In the genomic region with DNA sequence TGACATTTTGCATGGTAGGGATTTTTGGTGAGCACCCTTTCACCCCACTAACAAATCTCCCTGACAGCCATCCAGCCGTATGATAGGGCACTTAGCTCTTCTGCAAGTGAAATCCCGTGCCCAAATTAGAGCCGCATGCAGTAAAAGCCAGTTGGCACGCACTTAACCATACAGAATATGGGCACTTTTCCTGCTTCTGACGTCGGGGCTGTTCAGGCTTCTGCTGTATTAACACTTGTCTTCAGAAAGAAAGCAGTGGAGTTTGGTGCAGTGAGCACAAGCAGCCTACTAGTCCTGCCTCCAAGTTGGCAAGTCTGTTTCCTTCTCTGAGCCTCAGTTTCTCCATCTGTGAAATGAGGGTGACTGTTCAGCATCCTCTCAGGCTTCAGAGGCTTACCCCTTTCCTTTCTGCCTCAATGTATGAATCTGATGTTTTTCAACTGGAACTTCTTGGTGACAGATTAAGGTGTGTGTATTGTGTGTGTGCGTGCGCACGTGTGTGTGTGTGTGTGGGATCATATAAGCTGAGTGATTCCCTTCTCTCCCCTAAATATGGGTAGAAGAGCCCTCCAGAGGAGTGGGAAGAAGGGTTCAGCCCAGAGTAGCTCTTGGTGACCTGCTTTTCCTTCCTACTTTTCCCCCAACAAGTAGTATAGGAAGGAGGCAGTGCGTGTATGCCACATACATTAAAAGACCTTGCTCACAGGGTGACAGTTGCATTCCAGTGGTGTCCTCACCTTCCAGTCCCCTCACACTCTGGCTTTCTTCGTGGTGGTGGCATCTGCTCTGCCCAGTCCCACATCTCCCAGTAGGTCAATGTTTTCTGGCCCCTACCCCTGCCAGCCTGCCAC, we compare ENCODE assay signal across 1 cellular context.
TF ChIP-seq lines count a peak whose summit lies in the region.

No MANE protein-coding gene starts in this region.

TF ChIP-seq in HCT116, 20 proteins besides CTCF, POLR2A, EP300 and RAD21:
- TF ChIP-seq ZBTB33 (IDR thresholded peaks at IDR 0.05; ENCODE audit: extremely low read depth, insufficient replicate concordance, low read length): no peak
- TF ChIP-seq SP1 (IDR thresholded peaks at IDR 0.05; ENCODE audit: low read depth): no peak
- no peak for TF ChIP-seq POLR2AphosphoS5 (IDR thresholded peaks at IDR 0.05; ENCODE audit: low read depth, low read length)
- TF ChIP-seq, protein P1, sequence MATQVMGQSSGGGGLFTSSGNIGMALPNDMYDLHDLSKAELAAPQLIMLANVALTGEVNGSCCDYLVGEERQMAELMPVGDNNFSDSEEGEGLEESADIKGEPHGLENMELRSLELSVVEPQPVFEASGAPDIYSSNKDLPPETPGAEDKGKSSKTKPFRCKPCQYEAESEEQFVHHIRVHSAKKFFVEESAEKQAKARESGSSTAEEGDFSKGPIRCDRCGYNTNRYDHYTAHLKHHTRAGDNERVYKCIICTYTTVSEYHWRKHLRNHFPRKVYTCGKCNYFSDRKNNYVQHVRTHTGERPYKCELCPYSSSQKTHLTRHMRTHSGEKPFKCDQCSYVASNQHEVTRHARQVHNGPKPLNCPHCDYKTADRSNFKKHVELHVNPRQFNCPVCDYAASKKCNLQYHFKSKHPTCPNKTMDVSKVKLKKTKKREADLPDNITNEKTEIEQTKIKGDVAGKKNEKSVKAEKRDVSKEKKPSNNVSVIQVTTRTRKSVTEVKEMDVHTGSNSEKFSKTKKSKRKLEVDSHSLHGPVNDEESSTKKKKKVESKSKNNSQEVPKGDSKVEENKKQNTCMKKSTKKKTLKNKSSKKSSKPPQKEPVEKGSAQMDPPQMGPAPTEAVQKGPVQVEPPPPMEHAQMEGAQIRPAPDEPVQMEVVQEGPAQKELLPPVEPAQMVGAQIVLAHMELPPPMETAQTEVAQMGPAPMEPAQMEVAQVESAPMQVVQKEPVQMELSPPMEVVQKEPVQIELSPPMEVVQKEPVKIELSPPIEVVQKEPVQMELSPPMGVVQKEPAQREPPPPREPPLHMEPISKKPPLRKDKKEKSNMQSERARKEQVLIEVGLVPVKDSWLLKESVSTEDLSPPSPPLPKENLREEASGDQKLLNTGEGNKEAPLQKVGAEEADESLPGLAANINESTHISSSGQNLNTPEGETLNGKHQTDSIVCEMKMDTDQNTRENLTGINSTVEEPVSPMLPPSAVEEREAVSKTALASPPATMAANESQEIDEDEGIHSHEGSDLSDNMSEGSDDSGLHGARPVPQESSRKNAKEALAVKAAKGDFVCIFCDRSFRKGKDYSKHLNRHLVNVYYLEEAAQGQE (IDR thresholded peaks at IDR 0.05; ENCODE audit: low read depth): no peak
- no peak for TF ChIP-seq FOSL1 (IDR thresholded peaks at IDR 0.05; ENCODE audit: low read depth)
- TF ChIP-seq ZFX (IDR thresholded peaks at IDR 0.05): no peak
- TF ChIP-seq ELF1 (IDR thresholded peaks at IDR 0.05; ENCODE audit: borderline replicate concordance, low read depth): no peak
- no peak for TF ChIP-seq TCF7L2 (IDR thresholded peaks at IDR 0.05; ENCODE audit: borderline replicate concordance, extremely low read depth, insufficient read depth, insufficient read length)
- TF ChIP-seq SIN3A (IDR thresholded peaks at IDR 0.05; ENCODE audit: low read depth): no peak
- no peak for TF ChIP-seq CBX3 (IDR thresholded peaks at IDR 0.05; ENCODE audit: low read depth)
- no peak for TF ChIP-seq JUND (IDR thresholded peaks at IDR 0.05)
- no peak for TF ChIP-seq ATF3 (IDR thresholded peaks at IDR 0.05)
- no peak for TF ChIP-seq CEBPB (IDR thresholded peaks at IDR 0.05; ENCODE audit: low read depth)
- TF ChIP-seq MAX (IDR thresholded peaks at IDR 0.05): no peak; the same call in 1 of the 2 replicates
- no peak for TF ChIP-seq EZH2 (IDR thresholded peaks at IDR 0.05)
TF ChIP-seq in HCT116: peak in this region for 0.
